ENCODE assay signal across 8 cellular contexts in genomic region chr12:5745251-5745888, GRCh38.
DNase-seq lines count a peak whose midpoint lies in the region; ATAC-seq and TF ChIP-seq lines count a peak whose summit lies in the region.

No MANE protein-coding gene starts in this region.

- H3K9me3 Mint-ChIP-seq in activated T-helper 1 cell treated with anti-CD3 and anti-CD28 coated beads, Interleukin-12 subunit alpha, Interleukin-12 subunit beta, Interleukin-2, Interleukin-4 antibody, amounts not matched to agents 30 ng/mL and 10 ng/mL and 1 ng/mL, durations not matched to agents 14 hours and 24 hours and 36 hours: no peaks in the 10 kb centered on the region

- TF ChIP-seq POLR2A in GM18505 (IDR thresholded peaks at IDR 0.05; ENCODE audit: borderline replicate concordance, extremely low read depth, insufficient read depth, insufficient read length): no peak

- no peaks in the 10 kb centered on the region for H3K4me1 ChIP-seq in psoas muscle

- H3K27me3 ChIP-seq in H7 (ENCODE audit: control insufficient read depth, insufficient read depth, low read length): no peaks in the 10 kb centered on the region
- H3K27me3 ChIP-seq in psoas muscle (ENCODE audit: insufficient read depth in 3 of 3, low read length in 2 of 3): peaks cover 0 to 3% (median 0%) of the 10 kb centered on the region in 3 donors

- no peaks in the 10 kb centered on the region for H3K36me3 Mint-ChIP-seq in activated T-helper 1 cell treated with anti-CD3 and anti-CD28 coated beads, Interleukin-12 subunit alpha, Interleukin-12 subunit beta, Interleukin-2, Interleukin-4 antibody, amounts not matched to agents 30 ng/mL and 10 ng/mL and 1 ng/mL, durations not matched to agents 14 hours and 24 hours and 36 hours (ENCODE audit: low read depth)

- H3K4me3 ChIP-seq in H7 (ENCODE audit: insufficient read depth, low read depth, low read length) (no peak overlapping the region), psoas muscle (no peak overlapping the region)

- peaks cover 5% of the 10 kb centered on the region for H3K27me3 Mint-ChIP-seq in activated T-helper 1 cell treated with anti-CD3 and anti-CD28 coated beads, Interleukin-12 subunit alpha, Interleukin-12 subunit beta, Interleukin-2, Interleukin-4 antibody, amounts not matched to agents 30 ng/mL and 10 ng/mL and 1 ng/mL, durations not matched to agents 14 hours and 24 hours and 36 hours (ENCODE audit: insufficient read depth)

- H3K27ac ChIP-seq in psoas muscle: no peak overlapping the region

- H3K27ac Mint-ChIP-seq in activated T-helper 1 cell treated with anti-CD3 and anti-CD28 coated beads, Interleukin-12 subunit alpha, Interleukin-12 subunit beta, Interleukin-2, Interleukin-4 antibody, amounts not matched to agents 30 ng/mL and 10 ng/mL and 1 ng/mL, durations not matched to agents 14 hours and 24 hours and 36 hours: no peak overlapping the region

- H3K36me3 ChIP-seq in H7 (replicated peaks; ENCODE audit: control insufficient read depth, insufficient read depth, low read length) (no peaks in the 10 kb centered on the region), psoas muscle (ENCODE audit: insufficient read depth in 1 of 2, low read depth in 1 of 2) (no peaks in the 10 kb centered on the region)

- DNase-seq in DMS114 treated with DMSO at 0.1 percent for 48 hours (lab: John Stamatoyannopoulos, UW; ENCODE audit: unreplicated experiment) (peak; percentile 26), H7 (peak; percentile 79), NCI-H460 (ENCODE audit: extremely low read depth, low read depth) (peak; percentile 53), glomerular endothelial cell (ENCODE audit: extremely low read depth, low read depth, low spot score) (peak; percentile 75), psoas muscle (peak; percentile 24 to 61)
- DNase-seq in activated T-helper 1 cell treated with anti-CD3 and anti-CD28 coated beads, Interleukin-12 subunit alpha, Interleukin-12 subunit beta, Interleukin-2, Interleukin-4 antibody, amounts not matched to agents 30 ng/mL and 10 ng/mL and 1 ng/mL, durations not matched to agents 14 hours and 24 hours and 36 hours (ENCODE audit: low spot score): peak; percentile 25

- no peaks in the 10 kb centered on the region for H3K9me3 ChIP-seq in psoas muscle

- no peaks in the 10 kb centered on the region for H3K4me1 Mint-ChIP-seq in activated T-helper 1 cell treated with anti-CD3 and anti-CD28 coated beads, Interleukin-12 subunit alpha, Interleukin-12 subunit beta, Interleukin-2, Interleukin-4 antibody, amounts not matched to agents 30 ng/mL and 10 ng/mL and 1 ng/mL, durations not matched to agents 14 hours and 24 hours and 36 hours (ENCODE audit: low read depth)

- ATAC-seq in psoas muscle (peak in 3 of 4 donors; percentile 48 to 65 (median 58)), GM18505 (IDR thresholded peaks at IDR 0.05; ENCODE audit: unreplicated experiment) (no peak), HG03565 (IDR thresholded peaks at IDR 0.05; ENCODE audit: unreplicated experiment) (no peak)

- H3K4me3 Mint-ChIP-seq in activated T-helper 1 cell treated with anti-CD3 and anti-CD28 coated beads, Interleukin-12 subunit alpha, Interleukin-12 subunit beta, Interleukin-2, Interleukin-4 antibody, amounts not matched to agents 30 ng/mL and 10 ng/mL and 1 ng/mL, durations not matched to agents 14 hours and 24 hours and 36 hours: no peak overlapping the region

- peak; percentile 57 for TF ChIP-seq CTCF in psoas muscle (IDR thresholded peaks at IDR 0.05)

- 21 to 24% (median 24%) methylated on average over 6 of the region's 6 CpGs for WGBS in psoas muscle, 3 donors

- intact Hi-C loops in activated T-helper 1 cell treated with anti-CD3 and anti-CD28 coated beads, Interleukin-12 subunit alpha, Interleukin-12 subunit beta, Interleukin-2, Interleukin-4 antibody, amounts not matched to agents 30 ng/mL and 10 ng/mL and 1 ng/mL, durations not matched to agents 14 hours and 24 hours and 36 hours (cut with micrococcal nuclease): no loop called here
- intact Hi-C loops in psoas muscle (cut with DNase I): no loop called here

Comparison
In these comparisons a context has a peak if more than half of its experiments do, and no peak if none do; other contexts are left out.
1. DNase-seq: peak in every context shown above with its lines; median percentile 79 in H7; 75 in glomerular endothelial cell; 53 in NCI-H460; 42 in psoas muscle; 26 in DMS114 treated with DMSO at 0.1 percent for 48 hours; 25 in activated T-helper 1 cell treated with anti-CD3 and anti-CD28 coated beads, Interleukin-12 subunit alpha, Interleukin-12 subunit beta, Interleukin-2, Interleukin-4 antibody, amounts not matched to agents 30 ng/mL and 10 ng/mL and 1 ng/mL, durations not matched to agents 14 hours and 24 hours and 36 hours.
2. ATAC-seq: peak in psoas muscle (3 of 4); none in GM18505 (single experiment) and HG03565 (single experiment).